ENCODE assay signal across 19 cellular contexts in genomic region chr12:20460956-20461355, GRCh38.
DNase-seq lines count a peak whose midpoint lies in the region; ATAC-seq and TF ChIP-seq lines count a peak whose summit lies in the region.
"Had no signal": no experiment of that assay in that cellular context is flagged by ENCODE, and none has a peak within 500 bp of the region (broad histone marks: within the 10 kb centered on the region; RNA-seq: fewer than 3 reads in every experiment).

No MANE protein-coding gene starts in this region.

- H4K5ac ChIP-seq in mesendoderm (ENCODE audit: low read length), result no peak overlapping the region

- H3K27ac ChIP-seq in left ventricle myocardium inferior (replicated peaks), result peak overlapping the region; percentile 7
- no peak overlapping the region for H3K27ac ChIP-seq in mesendoderm (ENCODE audit: low read depth, low read length)
- H3K27ac ChIP-seq: BLaER1 treated with 17β-estradiol and CSF1 and Interleukin-3, amounts not matched to agents 10 nM and 100 nM; C4-2B had no signal

- H3K27me3 ChIP-seq in left ventricle myocardium inferior (ENCODE audit: low read depth) (no peaks in the 10 kb centered on the region), mesendoderm (ENCODE audit: insufficient read depth, low read length, poor library complexity) (no peaks in the 10 kb centered on the region)
- H3K27me3 ChIP-seq: BLaER1 treated with 17β-estradiol and CSF1 and Interleukin-3, amounts not matched to agents 10 nM and 100 nM had no signal

- intact Hi-C loops in left ventricle myocardium inferior (cut with micrococcal nuclease) (no loop called here), cardiac septum (cut with DNase I) (loop anchor here (10.0 kb wide), 1 partner anchor 134 kb away; no protein-coding TSS in a partner anchor)

- TF ChIP-seq CTCF in left ventricle myocardium inferior (IDR thresholded peaks at IDR 0.05; ENCODE audit: borderline replicate concordance), result no peak
- no peak for TF ChIP-seq CTCF in type B pancreatic cell (conservative IDR thresholded peaks at IDR 0.05)

- no peak overlapping the region for H3K4me3 ChIP-seq in left ventricle myocardium inferior
- no peak overlapping the region for H3K4me3 ChIP-seq in mesendoderm (ENCODE audit: low read length)
- H3K4me3 ChIP-seq: BLaER1 treated with 17β-estradiol and CSF1 and Interleukin-3, amounts not matched to agents 10 nM and 100 nM had no signal

- no peak overlapping the region for H3K4ac ChIP-seq in mesendoderm (ENCODE audit: low read depth, low read length)

- no peak for ATAC-seq in GM18520 (IDR thresholded peaks at IDR 0.05; ENCODE audit: unreplicated experiment)
- ATAC-seq: CD8-positive, alpha-beta T cell had no signal

- no peaks in the 10 kb centered on the region for H3K9me3 Mint-ChIP-seq in type B pancreatic cell
- H3K9me3 Mint-ChIP-seq: CD4-positive, alpha-beta T cell; CD8-positive, alpha-beta T cell had no signal

- peak overlapping the region; percentile 3 for H3K27ac Mint-ChIP-seq in type B pancreatic cell
- H3K27ac Mint-ChIP-seq: B cell; CD4-positive, alpha-beta T cell; CD8-positive, alpha-beta T cell had no signal

- H3K79me2 ChIP-seq in mesendoderm (ENCODE audit: control insufficient read depth, insufficient read depth, low read length), result no peaks in the 10 kb centered on the region

- no peak overlapping the region for H3K4me3 Mint-ChIP-seq in type B pancreatic cell
- H3K4me3 Mint-ChIP-seq: B cell; CD4-positive, alpha-beta T cell; CD8-positive, alpha-beta T cell had no signal

- peaks cover 85% of the 10 kb centered on the region for H3K4me1 ChIP-seq in left ventricle myocardium inferior
- no peaks in the 10 kb centered on the region for H3K4me1 ChIP-seq in mesendoderm (ENCODE audit: control insufficient read depth, low read depth, low read length)
- H3K4me1 ChIP-seq: BLaER1 treated with 17β-estradiol and CSF1 and Interleukin-3, amounts not matched to agents 10 nM and 100 nM had no signal

- H2BK5ac ChIP-seq in mesendoderm (ENCODE audit: low read length), result no peak overlapping the region

- H3K36me3 ChIP-seq in left ventricle myocardium inferior, result no peaks in the 10 kb centered on the region
- H3K36me3 ChIP-seq in mesendoderm (ENCODE audit: control insufficient read depth, insufficient read depth, low read length), result no peaks in the 10 kb centered on the region
- H3K36me3 ChIP-seq: BLaER1 treated with 17β-estradiol and CSF1 and Interleukin-3, amounts not matched to agents 10 nM and 100 nM had no signal

- no peak for DNase-seq in left ventricle myocardium inferior
- DNase-seq in cardiac septum (ENCODE audit: low spot score), result no peak
- DNase-seq in OCI-M1 (lab: John Stamatoyannopoulos, UW), result peak; percentile 16
- DNase-seq in mesendoderm, result peak; percentile 67
- DNase-seq in type B pancreatic cell (ENCODE audit: extremely low spot score, unreplicated experiment), result no peak
- DNase-seq in MV-4-11 (lab: John Stamatoyannopoulos, UW), result no peak
- DNase-seq in kidney glomerular epithelial cell (lab: John Stamatoyannopoulos, UW), result no peak
- DNase-seq: 8988T; AML-193; Caco-2; Calu3; CD4-positive, alpha-beta T cell; CD8-positive, alpha-beta T cell; DMS79 treated with DMSO at 0.1 percent for 48 hours; GF-D8 had no signal

- no peaks in the 10 kb centered on the region for H3K79me1 ChIP-seq in mesendoderm (ENCODE audit: low read length)

- H3K4me1 Mint-ChIP-seq in type B pancreatic cell (ENCODE audit: unreplicated experiment), result no peaks in the 10 kb centered on the region
- H3K4me1 Mint-ChIP-seq: B cell had no signal

- no peak overlapping the region for H3K9ac ChIP-seq in mesendoderm (ENCODE audit: low read length)
- H3K9ac ChIP-seq: BLaER1 treated with 17β-estradiol and CSF1 and Interleukin-3, amounts not matched to agents 10 nM and 100 nM had no signal

- no peak overlapping the region for H3K23ac ChIP-seq in mesendoderm (ENCODE audit: low read length)

- H3K27me3 Mint-ChIP-seq in type B pancreatic cell, result no peaks in the 10 kb centered on the region
- H3K27me3 Mint-ChIP-seq: B cell; CD4-positive, alpha-beta T cell had no signal

- H3K9me3 ChIP-seq in left ventricle myocardium inferior (replicated peaks), result no peaks in the 10 kb centered on the region
- H3K9me3 ChIP-seq: BLaER1 treated with 17β-estradiol and CSF1 and Interleukin-3, amounts not matched to agents 10 nM and 100 nM; Caco-2 had no signal

- no peak overlapping the region for H2BK15ac ChIP-seq in mesendoderm (replicated peaks; ENCODE audit: low read depth)

- no peak overlapping the region for H2AK5ac ChIP-seq in mesendoderm (ENCODE audit: low read length)

- H3K56ac ChIP-seq in mesendoderm (ENCODE audit: low read length), result no peak overlapping the region

- H3K36me3 Mint-ChIP-seq in type B pancreatic cell, result no peaks in the 10 kb centered on the region
- H3K36me3 Mint-ChIP-seq: CD8-positive, alpha-beta T cell had no signal

- H3K18ac ChIP-seq in mesendoderm (ENCODE audit: low read length), result no peak overlapping the region

- no CpG with 5 or more reads among the region's 2 CpGs for WGBS in mesendoderm (ENCODE audit: extremely low coverage, insufficient coverage, low lambda C conversion rate)

- no peak overlapping the region for H2BK120ac ChIP-seq in mesendoderm (ENCODE audit: low read depth, low read length)

- H4K8ac ChIP-seq in mesendoderm (ENCODE audit: low read depth, low read length), result no peak overlapping the region

- no peak overlapping the region for H3K4me2 ChIP-seq in mesendoderm (ENCODE audit: low read length)
- H3K4me2 ChIP-seq: BLaER1 treated with 17β-estradiol and CSF1 and Interleukin-3, amounts not matched to agents 10 nM and 100 nM had no signal

Comparison
In these comparisons a context has a peak if more than half of its experiments do, and no peak if none do; other contexts are left out.
1. DNase-seq: peak in OCI-M1 (single experiment) and mesendoderm (single experiment); none in left ventricle myocardium inferior (single experiment), cardiac septum (single experiment), type B pancreatic cell (single experiment), MV-4-11 (single experiment) and kidney glomerular epithelial cell (single experiment).